ENCODE assay signal across 28 cellular contexts in genomic region chr4:169971456-169972015, GRCh38. TPM values are rescaled to one million over a fixed set of nuclear protein-coding genes. Genes with fewer than 3 reads are reported as not detected.
DNase-seq lines count a peak whose midpoint lies in the region; ATAC-seq and TF ChIP-seq lines count a peak whose summit lies in the region.
"Had no signal": no experiment of that assay in that cellular context is flagged by ENCODE, and none has a peak within 500 bp of the region (broad histone marks: within the 10 kb centered on the region; RNA-seq: fewer than 3 reads in every experiment).

No MANE protein-coding gene starts in this region.

- H3K27me3 ChIP-seq in HAP-1 (ENCODE audit: low read depth) = no peaks in the 10 kb centered on the region; the same call in 1 of the 2 replicates
- H3K27me3 ChIP-seq in A673 (replicated peaks; ENCODE audit: insufficient read depth, low read depth, low read length, poor library complexity) = no peaks in the 10 kb centered on the region
- H3K27me3 ChIP-seq: adrenal gland had no signal

- no peak overlapping the region for H3K27ac ChIP-seq in A673 (ENCODE audit: low read depth, low read length, poor library complexity, severe bottlenecking)
- H3K27ac ChIP-seq: A549, adrenal gland, neutrophil, psoas muscle, SJSA1, skin epidermis had no signal

- H3K36me3 ChIP-seq in HAP-1 (replicated peaks) (no peaks in the 10 kb centered on the region), A673 (ENCODE audit: insufficient read depth, low read length, poor library complexity, severe bottlenecking) (no peaks in the 10 kb centered on the region)
- H3K36me3 ChIP-seq: adrenal gland, neutrophil, SJSA1 had no signal

- no TSS peak for BruUV-seq in A673 (replicated peaks; lab: Mats Ljungman, UMichigan)

- CTCF ChIA-PET in A673 (lab: Charles Lee) = no interaction called here

- intact Hi-C loops in A673 (cut with micrococcal nuclease; ENCODE audit: unreplicated experiment) = no loop called here

- POLR2A ChIA-PET in A673 (lab: Charles Lee; ENCODE audit: low non-redundant PET) = no interaction called here

- H3K4me3 ChIP-seq in HAP-1 (no peak overlapping the region), A673 (ENCODE audit: low read depth, low read length, poor library complexity, severe bottlenecking) (no peak overlapping the region)
- H3K4me3 ChIP-seq: A549, adrenal gland, psoas muscle, SJSA1, skin epidermis had no signal

- H3K4me1 ChIP-seq in HAP-1 (no peaks in the 10 kb centered on the region), A673 (ENCODE audit: insufficient read depth, low read length, poor library complexity, severe bottlenecking) (no peaks in the 10 kb centered on the region)
- H3K4me1 ChIP-seq: adrenal gland, psoas muscle, SJSA1 had no signal

- in situ Hi-C loops in HAP-1 (cut with MboI; ENCODE audit: low sequenced_read_pairs) = no loop called here

- ATAC-seq in GM21528 (IDR thresholded peaks at IDR 0.05; ENCODE audit: low FRiP score, unreplicated experiment) = no peak
- ATAC-seq: A549; activated CD4-positive, alpha-beta T cell treated with anti-CD3 and anti-CD28 coated beads for 36 hours; psoas muscle; T-helper 17 cell had no signal

- DNase-seq in EH (ENCODE audit: low read depth) (peak; percentile 59), astrocyte of the hippocampus (ENCODE audit: low read depth, low spot score) (peak; percentile 48), globus pallidus (ENCODE audit: low spot score) (peak; percentile 74), putamen (ENCODE audit: low spot score) (peak; percentile 72), HAP-1 (ENCODE audit: low spot score in 2 of 2) (no peak), A673 (ENCODE audit: low spot score) (no peak), NOMO-1 treated with DMSO at 0.1 percent for 48 hours (lab: John Stamatoyannopoulos, UW; ENCODE audit: unreplicated experiment) (no peak)
- DNase-seq: activated CD4-positive, alpha-beta T cell treated with anti-CD3 and anti-CD28 coated beads for 36 hours; activated CD8-positive, alpha-beta memory T cell treated with anti-CD3 and anti-CD28 coated beads for 24 hours; activated naive CD4-positive, alpha-beta T cell treated with Interleukin-2 at 50 U/mL for 16 hours; activated T-cell treated with anti-CD3 and anti-CD28 coated beads, Interleukin-2, amount 50 U/mL, for 24 hours; adrenal gland; cerebellar nuclear complex; COR-L47; effector CD4-positive, alpha-beta T cell; foreskin melanocyte; H7; islet precursor cell; Karpas-422; NCI-H1694; NCI-H524; psoas muscle; T-helper 17 cell had no signal

- H3K9me3 ChIP-seq in HAP-1 = no peaks in the 10 kb centered on the region
- H3K9me3 ChIP-seq in A673 (ENCODE audit: low read depth, low read length, poor library complexity, severe bottlenecking) = no peaks in the 10 kb centered on the region
- H3K9me3 ChIP-seq: A549, adrenal gland, neutrophil, SJSA1 had no signal

- TF ChIP-seq CTCF in A673 (conservative IDR thresholded peaks at IDR 0.05; ENCODE audit: low read depth, low read length) = no peak

RNA-seq across cellular contexts. Expression of gene MFAP3L, which starts 54.7 kb away (rescaled TPM):
- 7.6 and 8.3 TPM in 2 replicates for total RNA-seq in A673 (2021)

Comparison
In these comparisons a context has a peak if more than half of its experiments do, and no peak if none do; other contexts are left out.
1. DNase-seq: peak in EH (single experiment), astrocyte of the hippocampus (single experiment), globus pallidus (single experiment) and putamen (single experiment); none in HAP-1 (0 of 2), A673 (single experiment) and NOMO-1 treated with DMSO at 0.1 percent for 48 hours (single experiment).